Comparison of ENCODE assay signal across 15 cellular contexts in genomic region chr9:98897745-98898144, GRCh38. TPM values are rescaled to one million over a fixed set of nuclear protein-coding genes. Genes with fewer than 3 reads are reported as not detected.
DNase-seq lines count a peak whose midpoint lies in the region; ATAC-seq, FAIRE-seq and TF ChIP-seq lines count a peak whose summit lies in the region.
"Had no signal": no experiment of that assay in that cellular context is flagged by ENCODE, and none has a peak within 500 bp of the region (broad histone marks: within the 10 kb centered on the region; RNA-seq: fewer than 3 reads in every experiment).

No MANE protein-coding gene starts in this region.

- no TSS peak for BruUV-seq in endothelial cell of umbilical vein (replicated peaks; lab: Mats Ljungman, UMichigan)

- H3K27ac Mint-ChIP-seq in natural killer cell = no peak overlapping the region

- ATAC-seq in left colon (peak; percentile 57), omental fat pad (ENCODE audit: low FRiP score) (no peak), natural killer cell (no peak)
- ATAC-seq: HepG2, Panc1 had no signal

- TF ChIP-seq POLR2A in endothelial cell of umbilical vein (IDR thresholded peaks at IDR 0.05; ENCODE audit: low read depth, low read length) = no peak

- no peak overlapping the region for H3K9ac ChIP-seq in endothelial cell of umbilical vein (replicated peaks; ENCODE audit: extremely low read depth, insufficient read depth, low read length)

- intact Hi-C loops in endothelial cell of umbilical vein (cut with micrococcal nuclease) (no loop called here), left colon (cut with DNase I, micrococcal nuclease) (no loop called here), natural killer cell (cut with micrococcal nuclease) (no loop called here)

- H3K36me3 Mint-ChIP-seq in natural killer cell = no peaks in the 10 kb centered on the region

- H2AFZ ChIP-seq in endothelial cell of umbilical vein (ENCODE audit: low read depth, low read length) = no peak overlapping the region

- in situ Hi-C loops in GM13977 (cut with MboI; ENCODE audit: low pct_unique_long_range_greater_than_20kb, low sequenced_read_pairs, unreplicated experiment) = no loop called here

- H4K20me1 ChIP-seq in endothelial cell of umbilical vein (replicated peaks; ENCODE audit: control insufficient read depth, extremely low read depth, insufficient read depth, low read length) = no peaks in the 10 kb centered on the region

- TF ChIP-seq CTCF in endothelial cell of umbilical vein (IDR thresholded peaks at IDR 0.05; ENCODE audit: extremely low read depth in 1 of 2, insufficient read depth in 1 of 2, low read depth in 1 of 2, low read length in 2 of 2) = no peak
- TF ChIP-seq CTCF in GM13977 (IDR thresholded peaks at IDR 0.05; ENCODE audit: extremely low read depth, insufficient read depth, missing control alignments) = no peak
- TF ChIP-seq CTCF in omental fat pad (IDR thresholded peaks at IDR 0.05) = no peak
- TF ChIP-seq CTCF in natural killer cell (IDR thresholded peaks at IDR 0.05) = no peak

- no peaks in the 10 kb centered on the region for H3K4me1 ChIP-seq in endothelial cell of umbilical vein (ENCODE audit: control insufficient read depth, extremely low read depth, insufficient read depth, low read length)
- H3K4me1 ChIP-seq: Caco-2 had no signal

- H3K4me2 ChIP-seq in endothelial cell of umbilical vein (ENCODE audit: insufficient read depth, low read length) = no peak overlapping the region

- dilution Hi-C loops in endothelial cell of umbilical vein (cut with MboI; ENCODE audit: extremely low pct_ligation_motif_present, low sequenced_read_pairs) = no loop called here

- H3K9me3 ChIP-seq in endothelial cell of umbilical vein (replicated peaks; ENCODE audit: control insufficient read depth, insufficient read depth, low read length) = no peaks in the 10 kb centered on the region

- no peaks in the 10 kb centered on the region for H3K4me1 Mint-ChIP-seq in natural killer cell

- CTCF ChIA-PET in endothelial cell of umbilical vein (lab: Charles Lee) = interaction anchor here (0.6 kb wide), 1 partner anchor 1325 kb away, joined by 3 read pairs; no protein-coding TSS in a partner anchor

- no peaks in the 10 kb centered on the region for H3K79me2 ChIP-seq in endothelial cell of umbilical vein (ENCODE audit: control insufficient read depth, insufficient read depth, low read length)

- no peaks in the 10 kb centered on the region for H3K9me1 ChIP-seq in endothelial cell of umbilical vein (replicated peaks; ENCODE audit: control insufficient read depth, extremely low read depth, insufficient read depth, low read length)

- peaks cover 4% of the 10 kb centered on the region in 2 experiments for H3K27me3 ChIP-seq in endothelial cell of umbilical vein (ENCODE audit: control insufficient read depth in 2 of 2, insufficient read depth in 2 of 2, low read length in 2 of 2)

- H3K9me3 Mint-ChIP-seq in natural killer cell = no peaks in the 10 kb centered on the region

- no peak overlapping the region for H3K4me3 Mint-ChIP-seq in natural killer cell

- POLR2A ChIA-PET in endothelial cell of umbilical vein (lab: Charles Lee) = no interaction called here

- peaks cover 14 to 46% of the 10 kb centered on the region in 2 donors for H3K27me3 Mint-ChIP-seq in natural killer cell (ENCODE audit: low read depth in 2 of 2)

- no peak overlapping the region for H3K27ac ChIP-seq in endothelial cell of umbilical vein (ENCODE audit: insufficient read depth, low read depth, low read length)

- H3K36me3 ChIP-seq in endothelial cell of umbilical vein (ENCODE audit: control insufficient read depth in 2 of 2, extremely low read depth in 1 of 2, insufficient read depth in 2 of 2, low read length in 2 of 2) = no peaks in the 10 kb centered on the region

- DNase-seq in HT-29 (ENCODE audit: low spot score) (peak; percentile 41), RPMI7951 (ENCODE audit: low read depth) (peak; percentile 14), endothelial cell of umbilical vein (ENCODE audit: low read depth, low spot score) (peak; percentile 27), left colon (no peak), GM13977 (ENCODE audit: low spot score) (no peak), omental fat pad (ENCODE audit: low spot score) (no peak), natural killer cell (no peak), C1 segment of cervical spinal cord (lab: John Stamatoyannopoulos, UW) (no peak)
- DNase-seq: Caco-2, GOT3, SHP77 had no signal

- no peak for FAIRE-seq in endothelial cell of umbilical vein (lab: Jason Lieb, UNC)
- FAIRE-seq: G401.6, GM12891, HepG2 had no signal

- no peak overlapping the region for H3K4me3 ChIP-seq in endothelial cell of umbilical vein (replicated peaks in 1 of 3; ENCODE audit: insufficient read depth in 1 of 3, low read depth in 1 of 3, low read length in 3 of 3)

TF ChIP-seq in endothelial cell of umbilical vein, 7 proteins besides CTCF, POLR2A, EP300 and RAD21:
- TF ChIP-seq MYC (IDR thresholded peaks at IDR 0.05; ENCODE audit: low read depth, low read length) (no peak), MAX (IDR thresholded peaks at IDR 0.05; ENCODE audit: insufficient read depth, insufficient read length) (no peak), GATA2 (IDR thresholded peaks at IDR 0.05; ENCODE audit: insufficient read depth, insufficient read length, low read depth, low read length) (no peak), FOS (IDR thresholded peaks at IDR 0.05; ENCODE audit: borderline replicate concordance, insufficient read depth, low read length) (no peak), EZH2 (IDR thresholded peaks at IDR 0.05; ENCODE audit: borderline replicate concordance, low read depth, low read length, severe bottlenecking) (no peak), JUN (IDR thresholded peaks at IDR 0.05; ENCODE audit: borderline replicate concordance, insufficient read depth, insufficient read length, low read depth) (no peak)

RNA-seq across cellular contexts. Expression of gene COL15A1, which starts 46.0 kb away (rescaled TPM):
- total RNA-seq in HT-29 (2014; rRNA removed; shearing (Covaris generic)) = not detected in 2 replicates
- 20.2 and 21.1 TPM in 2 replicates for total RNA-seq in RPMI7951 (2014; rRNA removed; shearing (Covaris generic))
- total RNA-seq in endothelial cell of umbilical vein (0.05 TPM in 1 of 2 replicates, not detected in the other), left colon (1 to 10 TPM; 2.4 to 9.5 TPM), omental fat pad (10 to 100 TPM; 20.7 to 98.5 (median 55.0) TPM), natural killer cell (under 1 TPM; 0.18 to 0.82 (median 0.19) TPM)
- polyA plus RNA-seq in endothelial cell of umbilical vein = not detected in 2 replicates
- not detected in 2 replicates for polyA plus RNA-seq in endothelial cell of umbilical vein (2011; cell fraction: cytosol; rRNA removed)
- not detected in 2 replicates for polyA plus RNA-seq in endothelial cell of umbilical vein (2011; cell fraction: nucleus; rRNA removed)
- polyA plus RNA-seq in endothelial cell of umbilical vein (2012) = not detected in 2 replicates
- not detected in 2 replicates for polyA minus RNA-seq in endothelial cell of umbilical vein
- 1.3 TPM for polyA minus RNA-seq in endothelial cell of umbilical vein (2011; cell fraction: cytosol; rRNA and poly(A)+ RNA removed)
- not detected in 2 replicates for polyA minus RNA-seq in endothelial cell of umbilical vein (2011; cell fraction: nucleus; rRNA and poly(A)+ RNA removed)
- total RNA-seq: Caco-2, HepG2 had no signal
- polyA plus RNA-seq: HepG2 had no signal

Comparison
In these comparisons a context has a peak if more than half of its experiments do, and no peak if none do; other contexts are left out.
1. DNase-seq: peak in HT-29 (single experiment), RPMI7951 (single experiment) and endothelial cell of umbilical vein (single experiment); none in left colon (0 of 2), GM13977 (single experiment), omental fat pad (single experiment), natural killer cell (single experiment) and C1 segment of cervical spinal cord (0 of 14).